Comparison of ENCODE assay signal across 16 cellular contexts in genomic region chr5:3451961-3452360, GRCh38.
A peak's percentile ranks its signal among the peaks of the same experiment; 100 is the strongest.
DNase-seq lines count a peak whose midpoint lies in the region; ATAC-seq and TF ChIP-seq lines count a peak whose summit lies in the region.
"Had no signal": no experiment of that assay in that cellular context is flagged by ENCODE, and none has a peak within 500 bp of the region (broad histone marks: within the 10 kb centered on the region; RNA-seq: fewer than 3 reads in every experiment).

No MANE protein-coding gene starts in this region.

- H3K36me3 ChIP-seq in heart right ventricle (no peaks in the 10 kb centered on the region), upper lobe of right lung (no peaks in the 10 kb centered on the region)
- H3K36me3 ChIP-seq: BLaER1 treated with 17β-estradiol and CSF1 and Interleukin-3, amounts not matched to agents 10 nM and 100 nM had no signal

- H3K9me3 ChIP-seq in heart right ventricle, result peaks cover 0 to 12% (median 0%) of the 10 kb centered on the region in 11 donors
- H3K9me3 ChIP-seq in upper lobe of right lung, result no peaks in the 10 kb centered on the region
- H3K9me3 ChIP-seq: Caco-2 had no signal

- 83% methylated on average over 10 of the region's 10 CpGs for WGBS in heart right ventricle, 2 donors

- intact Hi-C loops in Right ventricle myocardium inferior (cut with DNase I), result no loop called here
- intact Hi-C loops in heart right ventricle (cut with DNase I), result no loop called here
- intact Hi-C loops in upper lobe of right lung (cut with DNase I), result no loop called here

- DNase-seq in Right ventricle myocardium inferior (ENCODE audit: missing footprints), result no peak
- DNase-seq in heart right ventricle, result no peak
- DNase-seq in GM13977 (ENCODE audit: low spot score), result peak; percentile 2
- no peak for DNase-seq in upper lobe of right lung
- DNase-seq in NCI-H128 (lab: John Stamatoyannopoulos, UW; ENCODE audit: unreplicated experiment), result no peak
- DNase-seq: AML-193; Caco-2; Calu3; CD4-positive, alpha-beta T cell; CD8-positive, alpha-beta T cell; DMS79 treated with DMSO at 0.1 percent for 48 hours; GF-D8 had no signal

- no peak overlapping the region for H3K27ac ChIP-seq in heart right ventricle
- no peak overlapping the region for H3K27ac ChIP-seq in upper lobe of right lung
- H3K27ac ChIP-seq: 22Rv1; A549; BLaER1 treated with 17β-estradiol and CSF1 and Interleukin-3, amounts not matched to agents 10 nM and 100 nM; C4-2B had no signal

- no peak for TF ChIP-seq CTCF in heart right ventricle (IDR thresholded peaks at IDR 0.05)
- no peak for TF ChIP-seq CTCF in GM13977 (IDR thresholded peaks at IDR 0.05; ENCODE audit: extremely low read depth, insufficient read depth, missing control alignments)
- TF ChIP-seq CTCF in upper lobe of right lung (IDR thresholded peaks at IDR 0.05), result no peak

- H3K4me3 ChIP-seq in heart right ventricle (no peak overlapping the region), upper lobe of right lung (no peak overlapping the region)
- H3K4me3 ChIP-seq: A549; BLaER1 treated with 17β-estradiol and CSF1 and Interleukin-3, amounts not matched to agents 10 nM and 100 nM had no signal

- H3K4me1 ChIP-seq in heart right ventricle (no peaks in the 10 kb centered on the region), upper lobe of right lung (no peaks in the 10 kb centered on the region)
- H3K4me1 ChIP-seq: A549, Caco-2 had no signal

- in situ Hi-C loops in GM13977 (cut with MboI; ENCODE audit: low pct_unique_long_range_greater_than_20kb, low sequenced_read_pairs, unreplicated experiment), result no loop called here

- H3K27me3 ChIP-seq in heart right ventricle (no peaks in the 10 kb centered on the region), upper lobe of right lung (no peaks in the 10 kb centered on the region)
- H3K27me3 ChIP-seq: BLaER1 treated with 17β-estradiol and CSF1 and Interleukin-3, amounts not matched to agents 10 nM and 100 nM had no signal

- ATAC-seq in Right ventricle myocardium inferior, result peak; percentile 52
- ATAC-seq in heart right ventricle, result no peak
- ATAC-seq in upper lobe of right lung, result peak; percentile 54
- ATAC-seq: A549; CD8-positive, alpha-beta T cell had no signal

Comparison
In these comparisons a context has a peak if more than half of its experiments do, and no peak if none do; other contexts are left out.
1. ATAC-seq: peak in Right ventricle myocardium inferior (single experiment) and upper lobe of right lung (single experiment); none in heart right ventricle (0 of 8).